In the genomic region with DNA sequence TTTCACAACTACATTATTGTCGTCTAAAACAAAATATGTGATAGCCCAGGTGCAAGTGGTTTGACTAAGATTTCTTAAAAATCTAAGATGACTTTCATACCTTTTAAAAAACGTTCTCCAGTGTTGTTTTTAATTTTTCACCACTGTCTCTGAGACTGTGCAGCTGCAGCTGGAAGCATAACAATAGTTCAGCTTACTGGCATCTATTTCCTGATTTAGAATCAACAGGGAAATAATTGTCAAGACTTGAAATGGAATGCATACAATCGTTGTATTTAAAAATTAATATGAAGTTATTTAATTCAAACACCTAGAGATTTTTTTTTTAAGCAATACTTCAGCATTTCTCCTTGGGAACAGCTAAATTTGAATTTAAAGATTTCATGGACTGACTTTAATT, we compare ENCODE assay signal across 24 cellular contexts.
DNase-seq lines count a peak whose midpoint lies in the region; ATAC-seq lines count a peak whose summit lies in the region.
"Had no signal": no experiment of that assay in that cellular context is flagged by ENCODE, and none has a peak within 500 bp of the region (broad histone marks: within the 10 kb centered on the region; RNA-seq: fewer than 3 reads in every experiment).

No MANE protein-coding gene starts in this region.

- no peak overlapping the region for H3K4me3 ChIP-seq in right cardiac atrium (ENCODE audit: low read length)
- H3K4me3 ChIP-seq: GM23248 had no signal

- no peaks in the 10 kb centered on the region for H3K9me3 ChIP-seq in right cardiac atrium (ENCODE audit: control insufficient read depth, low read length)

- ATAC-seq in GM21825 (IDR thresholded peaks at IDR 0.05; ENCODE audit: unreplicated experiment) (no peak), right cardiac atrium (no peak), HG03159 (IDR thresholded peaks at IDR 0.05; ENCODE audit: unreplicated experiment) (no peak)
- ATAC-seq: HepG2, Panc1 had no signal

- H3K27ac ChIP-seq in substantia nigra (ENCODE audit: low read depth, low read length, poor library complexity, severe bottlenecking): peak overlapping the region; percentile 60
- no peak overlapping the region for H3K27ac ChIP-seq in right cardiac atrium (ENCODE audit: low read length)
- H3K27ac ChIP-seq: GM23248 had no signal

- 33% methylated on average over 3 of the region's 3 CpGs for WGBS in right cardiac atrium

- peak; percentile 30 for DNase-seq in NCI-H2029 (lab: John Stamatoyannopoulos, UW)
- no peak for DNase-seq in NCI-H2029 treated with DMSO at 0.1 percent for 48 hours (lab: John Stamatoyannopoulos, UW)
- DNase-seq in NCI-H748 (lab: John Stamatoyannopoulos, UW; ENCODE audit: unreplicated experiment): peak; percentile 26
- DNase-seq in inferior parietal cortex (ENCODE audit: extremely low spot score): peak; percentile 25
- peak in 1 of 49 donors; percentile 0 for DNase-seq in substantia nigra (lab: John Stamatoyannopoulos, UW)
- DNase-seq in right cardiac atrium: no peak
- DNase-seq: 8988T, ACHN, Calu3, GM23248, H7, Karpas-422, NCI-H1092, NCI-H1436 treated with DMSO at 0.1 percent for 48 hours, NCI-H187 treated with DMSO at 0.1 percent for 48 hours, NCI-H2171, NCI-H226, NCI-H510A, NCI-H82, SHP77 treated with DMSO at 0.1 percent for 48 hours had no signal

- H3K27me3 ChIP-seq in right cardiac atrium (ENCODE audit: control insufficient read depth, insufficient read depth): no peaks in the 10 kb centered on the region

- no peaks in the 10 kb centered on the region for H3K4me1 ChIP-seq in right cardiac atrium (ENCODE audit: control insufficient read depth, insufficient read depth, low read length)

- intact Hi-C loops in right cardiac atrium (cut with DNase I): no loop called here

Comparison
In these comparisons a context has a peak if more than half of its experiments do, and no peak if none do; other contexts are left out.
1. DNase-seq: peak in NCI-H2029 (single experiment), NCI-H748 (single experiment) and inferior parietal cortex (single experiment); none in NCI-H2029 treated with DMSO at 0.1 percent for 48 hours (single experiment) and right cardiac atrium (0 of 3).